ENCODE assay signal across 1 cellular context in the genomic region with DNA sequence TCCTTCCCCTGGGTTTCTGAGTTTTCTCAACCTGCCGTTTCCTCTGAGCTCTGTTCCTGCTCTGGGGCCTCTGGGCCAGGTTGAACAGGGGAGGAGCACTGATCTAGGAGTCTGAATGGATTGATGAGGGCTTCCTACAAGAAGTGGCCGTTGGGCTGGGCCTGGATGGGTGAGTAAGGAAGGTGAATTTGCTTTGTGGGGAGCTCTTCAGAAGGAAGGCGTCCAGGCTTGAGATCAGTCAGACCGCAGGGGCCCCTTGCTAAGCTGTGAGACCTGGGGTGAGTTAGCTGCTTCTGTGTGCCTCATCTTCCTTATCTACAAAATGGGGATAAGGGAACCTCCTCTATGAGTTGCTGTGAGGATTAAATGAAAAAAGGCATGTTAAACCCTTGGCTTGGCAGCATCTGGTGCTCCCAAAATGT.
TF ChIP-seq lines count a peak whose summit lies in the region.

No MANE protein-coding gene starts in this region.

TF ChIP-seq in GM23338, 12 proteins besides CTCF, POLR2A, EP300 and RAD21 (continued from another document):
- TF ChIP-seq, protein P1, sequence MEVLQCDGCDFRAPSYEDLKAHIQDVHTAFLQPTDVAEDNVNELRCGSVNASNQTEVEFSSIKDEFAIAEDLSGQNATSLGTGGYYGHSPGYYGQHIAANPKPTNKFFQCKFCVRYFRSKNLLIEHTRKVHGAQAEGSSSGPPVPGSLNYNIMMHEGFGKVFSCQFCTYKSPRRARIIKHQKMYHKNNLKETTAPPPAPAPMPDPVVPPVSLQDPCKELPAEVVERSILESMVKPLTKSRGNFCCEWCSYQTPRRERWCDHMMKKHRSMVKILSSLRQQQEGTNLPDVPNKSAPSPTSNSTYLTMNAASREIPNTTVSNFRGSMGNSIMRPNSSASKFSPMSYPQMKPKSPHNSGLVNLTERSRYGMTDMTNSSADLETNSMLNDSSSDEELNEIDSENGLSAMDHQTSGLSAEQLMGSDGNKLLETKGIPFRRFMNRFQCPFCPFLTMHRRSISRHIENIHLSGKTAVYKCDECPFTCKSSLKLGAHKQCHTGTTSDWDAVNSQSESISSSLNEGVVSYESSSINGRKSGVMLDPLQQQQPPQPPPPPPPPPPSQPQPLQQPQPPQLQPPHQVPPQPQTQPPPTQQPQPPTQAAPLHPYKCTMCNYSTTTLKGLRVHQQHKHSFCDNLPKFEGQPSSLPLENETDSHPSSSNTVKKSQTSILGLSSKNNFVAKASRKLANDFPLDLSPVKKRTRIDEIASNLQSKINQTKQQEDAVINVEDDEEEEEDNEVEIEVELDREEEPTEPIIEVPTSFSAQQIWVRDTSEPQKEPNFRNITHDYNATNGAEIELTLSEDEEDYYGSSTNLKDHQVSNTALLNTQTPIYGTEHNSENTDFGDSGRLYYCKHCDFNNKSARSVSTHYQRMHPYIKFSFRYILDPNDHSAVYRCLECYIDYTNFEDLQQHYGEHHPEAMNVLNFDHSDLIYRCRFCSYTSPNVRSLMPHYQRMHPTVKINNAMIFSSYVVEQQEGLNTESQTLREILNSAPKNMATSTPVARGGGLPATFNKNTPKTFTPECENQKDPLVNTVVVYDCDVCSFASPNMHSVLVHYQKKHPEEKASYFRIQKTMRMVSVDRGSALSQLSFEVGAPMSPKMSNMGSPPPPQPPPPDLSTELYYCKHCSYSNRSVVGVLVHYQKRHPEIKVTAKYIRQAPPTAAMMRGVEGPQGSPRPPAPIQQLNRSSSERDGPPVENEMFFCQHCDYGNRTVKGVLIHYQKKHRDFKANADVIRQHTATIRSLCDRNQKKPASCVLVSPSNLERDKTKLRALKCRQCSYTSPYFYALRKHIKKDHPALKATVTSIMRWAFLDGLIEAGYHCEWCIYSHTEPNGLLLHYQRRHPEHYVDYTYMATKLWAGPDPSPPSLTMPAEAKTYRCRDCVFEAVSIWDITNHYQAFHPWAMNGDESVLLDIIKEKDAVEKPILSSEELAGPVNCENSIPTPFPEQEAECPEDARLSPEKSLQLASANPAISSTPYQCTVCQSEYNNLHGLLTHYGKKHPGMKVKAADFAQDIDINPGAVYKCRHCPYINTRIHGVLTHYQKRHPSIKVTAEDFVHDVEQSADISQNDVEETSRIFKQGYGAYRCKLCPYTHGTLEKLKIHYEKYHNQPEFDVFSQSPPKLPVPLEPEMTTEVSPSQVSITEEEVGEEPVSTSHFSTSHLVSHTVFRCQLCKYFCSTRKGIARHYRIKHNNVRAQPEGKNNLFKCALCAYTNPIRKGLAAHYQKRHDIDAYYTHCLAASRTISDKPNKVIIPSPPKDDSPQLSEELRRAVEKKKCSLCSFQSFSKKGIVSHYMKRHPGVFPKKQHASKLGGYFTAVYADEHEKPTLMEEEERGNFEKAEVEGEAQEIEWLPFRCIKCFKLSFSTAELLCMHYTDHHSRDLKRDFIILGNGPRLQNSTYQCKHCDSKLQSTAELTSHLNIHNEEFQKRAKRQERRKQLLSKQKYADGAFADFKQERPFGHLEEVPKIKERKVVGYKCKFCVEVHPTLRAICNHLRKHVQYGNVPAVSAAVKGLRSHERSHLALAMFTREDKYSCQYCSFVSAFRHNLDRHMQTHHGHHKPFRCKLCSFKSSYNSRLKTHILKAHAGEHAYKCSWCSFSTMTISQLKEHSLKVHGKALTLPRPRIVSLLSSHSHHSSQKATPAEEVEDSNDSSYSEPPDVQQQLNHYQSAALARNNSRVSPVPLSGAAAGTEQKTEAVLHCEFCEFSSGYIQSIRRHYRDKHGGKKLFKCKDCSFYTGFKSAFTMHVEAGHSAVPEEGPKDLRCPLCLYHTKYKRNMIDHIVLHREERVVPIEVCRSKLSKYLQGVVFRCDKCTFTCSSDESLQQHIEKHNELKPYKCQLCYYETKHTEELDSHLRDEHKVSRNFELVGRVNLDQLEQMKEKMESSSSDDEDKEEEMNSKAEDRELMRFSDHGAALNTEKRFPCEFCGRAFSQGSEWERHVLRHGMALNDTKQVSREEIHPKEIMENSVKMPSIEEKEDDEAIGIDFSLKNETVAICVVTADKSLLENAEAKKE (CRISPR knock-in tag; IDR thresholded peaks at IDR 0.05), result no peak
- TF ChIP-seq EZH2phosphoT487 (IDR thresholded peaks at IDR 0.05; ENCODE audit: unreplicated experiment) (no peak), ETS1 (IDR thresholded peaks at IDR 0.05) (no peak), CREB1 (CRISPR knock-in tag; IDR thresholded peaks at IDR 0.05; ENCODE audit: low read depth) (no peak), ZNF114 (CRISPR knock-in tag; IDR thresholded peaks at IDR 0.05) (no peak), ZNF331 (CRISPR knock-in tag; IDR thresholded peaks at IDR 0.05; ENCODE audit: low read depth) (no peak), NANOG (IDR thresholded peaks at IDR 0.05; ENCODE audit: borderline replicate concordance) (no peak), JUNB (IDR thresholded peaks at IDR 0.05; ENCODE audit: unreplicated experiment) (no peak), POLR2AphosphoS5 (IDR thresholded peaks at IDR 0.05; ENCODE audit: low read depth) (no peak)
- TF ChIP-seq, protein P2, sequence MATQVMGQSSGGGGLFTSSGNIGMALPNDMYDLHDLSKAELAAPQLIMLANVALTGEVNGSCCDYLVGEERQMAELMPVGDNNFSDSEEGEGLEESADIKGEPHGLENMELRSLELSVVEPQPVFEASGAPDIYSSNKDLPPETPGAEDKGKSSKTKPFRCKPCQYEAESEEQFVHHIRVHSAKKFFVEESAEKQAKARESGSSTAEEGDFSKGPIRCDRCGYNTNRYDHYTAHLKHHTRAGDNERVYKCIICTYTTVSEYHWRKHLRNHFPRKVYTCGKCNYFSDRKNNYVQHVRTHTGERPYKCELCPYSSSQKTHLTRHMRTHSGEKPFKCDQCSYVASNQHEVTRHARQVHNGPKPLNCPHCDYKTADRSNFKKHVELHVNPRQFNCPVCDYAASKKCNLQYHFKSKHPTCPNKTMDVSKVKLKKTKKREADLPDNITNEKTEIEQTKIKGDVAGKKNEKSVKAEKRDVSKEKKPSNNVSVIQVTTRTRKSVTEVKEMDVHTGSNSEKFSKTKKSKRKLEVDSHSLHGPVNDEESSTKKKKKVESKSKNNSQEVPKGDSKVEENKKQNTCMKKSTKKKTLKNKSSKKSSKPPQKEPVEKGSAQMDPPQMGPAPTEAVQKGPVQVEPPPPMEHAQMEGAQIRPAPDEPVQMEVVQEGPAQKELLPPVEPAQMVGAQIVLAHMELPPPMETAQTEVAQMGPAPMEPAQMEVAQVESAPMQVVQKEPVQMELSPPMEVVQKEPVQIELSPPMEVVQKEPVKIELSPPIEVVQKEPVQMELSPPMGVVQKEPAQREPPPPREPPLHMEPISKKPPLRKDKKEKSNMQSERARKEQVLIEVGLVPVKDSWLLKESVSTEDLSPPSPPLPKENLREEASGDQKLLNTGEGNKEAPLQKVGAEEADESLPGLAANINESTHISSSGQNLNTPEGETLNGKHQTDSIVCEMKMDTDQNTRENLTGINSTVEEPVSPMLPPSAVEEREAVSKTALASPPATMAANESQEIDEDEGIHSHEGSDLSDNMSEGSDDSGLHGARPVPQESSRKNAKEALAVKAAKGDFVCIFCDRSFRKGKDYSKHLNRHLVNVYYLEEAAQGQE (IDR thresholded peaks at IDR 0.05; ENCODE audit: unreplicated experiment), result no peak
